1 cellular context compared by ENCODE assay signal in genomic region chr12:49400304-49400703, GRCh38.
A peak's percentile ranks its signal among the peaks of the same experiment; 100 is the strongest.
TF ChIP-seq lines count a peak whose summit lies in the region.

No MANE protein-coding gene starts in this region.

TF ChIP-seq in K562, 482 proteins besides CTCF, POLR2A, EP300 and RAD21 (continued from another document):
- TF ChIP-seq RFX7 (CRISPR knock-in tag; IDR thresholded peaks at IDR 0.05) (no peak), E2F5 (CRISPR knock-in tag; IDR thresholded peaks at IDR 0.05) (no peak), ZNF583 (CRISPR knock-in tag; IDR thresholded peaks at IDR 0.05) (no peak), UBTF (IDR thresholded peaks at IDR 0.05; ENCODE audit: borderline replicate concordance in 1 of 2, low read depth in 2 of 2, low read length in 2 of 2) (peak in 1 of 2 experiments; percentile 50; a peak in 1 of 4 replicates)
